In genomic region chr16:67150833-67151396, GRCh38 we compare ENCODE assay signal across 8 cellular contexts. TPM values are rescaled to one million over a fixed set of nuclear protein-coding genes. Genes with fewer than 3 reads are reported as not detected.
A peak's percentile ranks its signal among the peaks of the same experiment; 100 is the strongest.
DNase-seq lines count a peak whose midpoint lies in the region; ATAC-seq and TF ChIP-seq lines count a peak whose summit lies in the region.

B3GNT9 (minus strand) TSS chr16:67150998; CDS start chr16:67150485, 513 bp downstream.

- H3K27me3 Mint-ChIP-seq in activated naive CD8-positive, alpha-beta T cell treated with anti-CD3 and anti-CD28 coated beads, Interleukin-2, amount 50 U/mL, for 24 hours = peaks cover 21% of the 10 kb centered on the region

- H3K4me1 ChIP-seq in heart left ventricle = peaks cover 0 to 30% (median 16%) of the 10 kb centered on the region in 12 donors
- no peaks in the 10 kb centered on the region for H3K4me1 ChIP-seq in ovary (ENCODE audit: insufficient read depth)

- H3K9me3 ChIP-seq in heart left ventricle = no peaks in the 10 kb centered on the region
- no peaks in the 10 kb centered on the region for H3K9me3 ChIP-seq in ovary

- DNase-seq in GM03348 (ENCODE audit: low spot score) (peak; percentile 94), NCI-H2171 (lab: John Stamatoyannopoulos, UW) (peak; percentile 85), heart left ventricle (peak; percentile 84 to 87 (median 84)), ovary (peak; percentile 83 to 90 (median 84)), HuH-7 (ENCODE audit: low spot score) (no peak)
- peak; percentile 41 for DNase-seq in activated naive CD8-positive, alpha-beta T cell treated with anti-CD3 and anti-CD28 coated beads, Interleukin-2, amount 50 U/mL, for 24 hours
- no peak for DNase-seq in NK-92 treated with Interleukin-12 subunit alpha and Interleukin-12 subunit beta, amount 100 ng/mL, for 24 hours (lab: John Stamatoyannopoulos, UW)

- peak within 1 kb of the TSS; percentile 27 to 75 (median 64) for H3K4me3 ChIP-seq in heart left ventricle
- H3K4me3 ChIP-seq in ovary = peak within 1 kb of the TSS; percentile 55

- H3K27me3 ChIP-seq in heart left ventricle = peaks cover 0 to 17% (median 0%) of the 10 kb centered on the region in 9 donors
- no peaks in the 10 kb centered on the region for H3K27me3 ChIP-seq in ovary

- H3K36me3 ChIP-seq in heart left ventricle (peaks cover 0 to 34% (median 25%) of the 10 kb centered on the region in 9 donors), ovary (no peaks in the 10 kb centered on the region)

- intact Hi-C loops in heart left ventricle (cut with DNase I) = loop anchor here in 5 of 10 donors (2.0 to 10.0 kb wide), 3 partner anchors 136 to 256 kb away; no protein-coding TSS in a partner anchor
- intact Hi-C loops in ovary (cut with DNase I) = loop anchor here in 1 of 4 donors (10.0 kb wide), 1 partner anchor 256 kb away; no protein-coding TSS in a partner anchor

- TF ChIP-seq CTCF in heart left ventricle (IDR thresholded peaks at IDR 0.05) (no peak), ovary (IDR thresholded peaks at IDR 0.05) (no peak)

- no peak for TF ChIP-seq EP300 in ovary (IDR thresholded peaks at IDR 0.05)

- H3K27ac ChIP-seq in heart left ventricle = peak within 1 kb of the TSS; percentile 30 to 93 (median 83)
- peak within 1 kb of the TSS; percentile 80 for H3K27ac ChIP-seq in ovary

- peak; percentile 39 for ATAC-seq in GM21619 (IDR thresholded peaks at IDR 0.05; ENCODE audit: unreplicated experiment)
- peak; percentile 38 for ATAC-seq in activated naive CD8-positive, alpha-beta T cell treated with anti-CD3 and anti-CD28 coated beads, Interleukin-2, amount 50 U/mL, for 24 hours
- ATAC-seq in heart left ventricle = peak; percentile 77 to 92 (median 81)

- H3K27ac Mint-ChIP-seq in activated naive CD8-positive, alpha-beta T cell treated with anti-CD3 and anti-CD28 coated beads, Interleukin-2, amount 50 U/mL, for 24 hours = no peak within 1 kb of the TSS

- TF ChIP-seq POLR2A in heart left ventricle (IDR thresholded peaks at IDR 0.05) (no peak), ovary (IDR thresholded peaks at IDR 0.05) (no peak)

- H3K9me3 Mint-ChIP-seq in activated naive CD8-positive, alpha-beta T cell treated with anti-CD3 and anti-CD28 coated beads, Interleukin-2, amount 50 U/mL, for 24 hours = no peaks in the 10 kb centered on the region

- H3K36me3 Mint-ChIP-seq in activated naive CD8-positive, alpha-beta T cell treated with anti-CD3 and anti-CD28 coated beads, Interleukin-2, amount 50 U/mL, for 24 hours (ENCODE audit: low read depth) = peaks cover 16% of the 10 kb centered on the region

- 1% methylated on average over 10 to 34 of the region's 34 CpGs for WGBS in heart left ventricle, 4 donors
- whole genome bisulfite sequencing in ovary, 3 donors = 0 to 1% (median 0%) methylated on average over 25 to 34 of the region's 34 CpGs

- H3K4me3 Mint-ChIP-seq in activated naive CD8-positive, alpha-beta T cell treated with anti-CD3 and anti-CD28 coated beads, Interleukin-2, amount 50 U/mL, for 24 hours = peak within 1 kb of the TSS; percentile 63

- H3K4me1 Mint-ChIP-seq in activated naive CD8-positive, alpha-beta T cell treated with anti-CD3 and anti-CD28 coated beads, Interleukin-2, amount 50 U/mL, for 24 hours = peaks cover 19% of the 10 kb centered on the region

RNA-seq across cellular contexts. Expression of gene B3GNT9, which starts in this region (rescaled TPM):
- total RNA-seq in heart left ventricle = 10 to 100 TPM in 5 of 9 donors, 1 to 10 TPM in 4; 8.6 to 17.5 (median 11.9) TPM
- polyA plus RNA-seq in heart left ventricle = 10 to 100 TPM in 1 of 2 donors, 1 to 10 TPM in 1; 6.4 to 16.9 TPM
- total RNA-seq in ovary = 10 to 100 TPM; 11.1 to 45.7 (median 28.7) TPM
- polyA plus RNA-seq in ovary = 10 to 100 TPM; 17.1 to 18.1 TPM

Comparison
In these comparisons a context has a peak if more than half of its experiments do, and no peak if none do; other contexts are left out.
1. DNase-seq: peak in GM03348 (single experiment), NCI-H2171 (single experiment), activated naive CD8-positive, alpha-beta T cell treated with anti-CD3 and anti-CD28 coated beads, Interleukin-2, amount 50 U/mL, for 24 hours (single experiment), heart left ventricle (5 of 5) and ovary (5 of 5); none in HuH-7 (single experiment) and NK-92 treated with Interleukin-12 subunit alpha and Interleukin-12 subunit beta, amount 100 ng/mL, for 24 hours (single experiment).
2. Peak in every context shown above with its lines, with median percentiles within 50 percentile points of each other: ATAC-seq.